Comparison of ENCODE assay signal across 21 cellular contexts in the genomic region with DNA sequence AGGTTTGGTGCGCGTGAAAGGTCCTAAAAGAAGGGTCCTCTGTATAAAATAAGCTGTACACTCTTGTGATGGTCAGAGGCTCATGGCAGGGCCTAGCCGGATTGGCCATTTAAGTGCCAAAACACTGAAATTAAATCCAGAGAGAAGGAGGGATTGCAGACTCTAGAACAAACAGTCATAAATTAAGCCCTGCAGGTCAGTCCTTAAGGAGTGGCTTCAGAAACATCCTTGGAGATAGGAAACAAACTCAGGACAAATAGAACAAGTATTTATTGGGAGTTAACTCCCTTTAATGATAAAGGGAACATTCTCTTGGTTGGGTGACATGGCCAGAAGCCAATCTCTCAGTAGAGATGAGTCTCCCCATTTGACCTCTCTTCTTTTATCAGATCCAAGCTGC. TPM values are rescaled to one million over a fixed set of nuclear protein-coding genes. Genes with fewer than 3 reads are reported as not detected.
A peak's percentile ranks its signal among the peaks of the same experiment; 100 is the strongest.
DNase-seq lines count a peak whose midpoint lies in the region; ATAC-seq, FAIRE-seq and TF ChIP-seq lines count a peak whose summit lies in the region.
"Had no signal": no experiment of that assay in that cellular context is flagged by ENCODE, and none has a peak within 500 bp of the region (broad histone marks: within the 10 kb centered on the region; RNA-seq: fewer than 3 reads in every experiment).

No MANE protein-coding gene starts in this region.

- TF ChIP-seq POLR2A in A549 (IDR thresholded peaks at IDR 0.05; ENCODE audit: low read length) = no peak

- ATAC-seq in A549 = peak in 1 of 2 experiments; percentile 60; a peak in 3 of 6 replicates
- ATAC-seq in left colon = peak; percentile 68
- no peak for ATAC-seq in GM18502 (IDR thresholded peaks at IDR 0.05; ENCODE audit: poor library complexity, unreplicated experiment)
- no peak for ATAC-seq in HG02973 (IDR thresholded peaks at IDR 0.05; ENCODE audit: unreplicated experiment)
- ATAC-seq: SK-N-SH treated with all-trans-retinoic acid at 6 μM for 48 hours had no signal

- CTCF ChIA-PET in A549 (lab: Yijun Ruan, JAX) = no interaction called here

- DNase-seq in A549 (ENCODE audit: low read depth in 1 of 2, low spot score in 1 of 2) (peak in 1 of 2 experiments; percentile 47), ascending aorta (ENCODE audit: low spot score in 2 of 2) (no peak), left colon (no peak), tibial artery (no peak), BE2C (no peak), retina (no peak)
- DNase-seq: GDM1, GOT3, NCI-H1417 treated with DMSO at 0.1 percent for 48 hours, NCI-H1930, NCI-H226, NCI-H524, NCI-H82, OCI-M1, SHP77 treated with DMSO at 0.1 percent for 48 hours had no signal

- TF ChIP-seq RAD21 in A549 (conservative IDR thresholded peaks at IDR 0.05 in 1 of 2, IDR thresholded peaks at IDR 0.05 in 1 of 2) = no peak

- TF ChIP-seq CTCF in A549 (IDR thresholded peaks at IDR 0.05) (no peak), ascending aorta (IDR thresholded peaks at IDR 0.05) (no peak), tibial artery (IDR thresholded peaks at IDR 0.05) (no peak), BE2C (IDR thresholded peaks at IDR 0.05; ENCODE audit: low read depth, low read length) (no peak)

- 65% methylated on average over 3 of the region's 3 CpGs for WGBS in A549 (ENCODE audit: missing lambda C conversion rate)

- H3K36me3 ChIP-seq in ascending aorta (no peaks in the 10 kb centered on the region), tibial artery (no peaks in the 10 kb centered on the region), BE2C (no peaks in the 10 kb centered on the region)

- intact Hi-C loops in ascending aorta (cut with DNase I) (no loop called here), left colon (cut with DNase I, micrococcal nuclease) (loop anchor here in 1 of 2 donors (10.0 kb wide), 1 partner anchor 257 kb away; no protein-coding TSS in a partner anchor), tibial artery (cut with DNase I; ENCODE audit: low total_unique reads) (no loop called here)

- POLR2A ChIA-PET in A549 (lab: Yijun Ruan, JAX) = no interaction called here

- FAIRE-seq in A549 (lab: Jason Lieb, UNC) = no peak
- FAIRE-seq: GM19239 had no signal

- TF ChIP-seq EP300 in A549 (IDR thresholded peaks at IDR 0.05) = no peak

- H3K9me3 ChIP-seq in A549 (no peaks in the 10 kb centered on the region), ascending aorta (no peaks in the 10 kb centered on the region), tibial artery (no peaks in the 10 kb centered on the region), BE2C (no peaks in the 10 kb centered on the region)

- peak overlapping the region in 1 of 2 experiments; percentile 36; a peak in 1 of 6 replicates for H3K27ac ChIP-seq in A549
- peak overlapping the region; percentile 71 to 73 for H3K27ac ChIP-seq in ascending aorta
- H3K27ac ChIP-seq in tibial artery = peak overlapping the region; percentile 29 to 48
- H3K27ac ChIP-seq: 22Rv1, KMS-11 had no signal

- H3K27me3 ChIP-seq in ascending aorta = no peaks in the 10 kb centered on the region
- no peaks in the 10 kb centered on the region for H3K27me3 ChIP-seq in tibial artery
- no peaks in the 10 kb centered on the region for H3K27me3 ChIP-seq in BE2C

- no peak overlapping the region for H3K4me3 ChIP-seq in A549
- H3K4me3 ChIP-seq in ascending aorta = no peak overlapping the region
- H3K4me3 ChIP-seq in tibial artery = no peak overlapping the region
- no peak overlapping the region for H3K4me3 ChIP-seq in BE2C (ENCODE audit: low read depth, low read length)

- H3K4me1 ChIP-seq in A549 (peaks cover 17% of the 10 kb centered on the region; the same call in 2 of the 3 replicates), ascending aorta (peaks cover 3 to 17% of the 10 kb centered on the region in 2 donors), tibial artery (peaks cover 0 to 33% (median 6%) of the 10 kb centered on the region in 4 donors), BE2C (no peaks in the 10 kb centered on the region)

- peak overlapping the region; percentile 18; the same call in 1 of the 3 replicates for H3K4me2 ChIP-seq in A549
- H3K4me2 ChIP-seq: KMS-11 had no signal

TF ChIP-seq in A549, 52 proteins besides CTCF, POLR2A, EP300 and RAD21:
- TF ChIP-seq NPAS2 (CRISPR knock-in tag; IDR thresholded peaks at IDR 0.05; ENCODE audit: borderline replicate concordance) = no peak
- no peak for TF ChIP-seq TP53 (CRISPR knock-in tag; IDR thresholded peaks at IDR 0.05)
- no peak for TF ChIP-seq ZFP36 (IDR thresholded peaks at IDR 0.05; ENCODE audit: borderline replicate concordance, partially characterized antibody)
- TF ChIP-seq, protein P1, sequence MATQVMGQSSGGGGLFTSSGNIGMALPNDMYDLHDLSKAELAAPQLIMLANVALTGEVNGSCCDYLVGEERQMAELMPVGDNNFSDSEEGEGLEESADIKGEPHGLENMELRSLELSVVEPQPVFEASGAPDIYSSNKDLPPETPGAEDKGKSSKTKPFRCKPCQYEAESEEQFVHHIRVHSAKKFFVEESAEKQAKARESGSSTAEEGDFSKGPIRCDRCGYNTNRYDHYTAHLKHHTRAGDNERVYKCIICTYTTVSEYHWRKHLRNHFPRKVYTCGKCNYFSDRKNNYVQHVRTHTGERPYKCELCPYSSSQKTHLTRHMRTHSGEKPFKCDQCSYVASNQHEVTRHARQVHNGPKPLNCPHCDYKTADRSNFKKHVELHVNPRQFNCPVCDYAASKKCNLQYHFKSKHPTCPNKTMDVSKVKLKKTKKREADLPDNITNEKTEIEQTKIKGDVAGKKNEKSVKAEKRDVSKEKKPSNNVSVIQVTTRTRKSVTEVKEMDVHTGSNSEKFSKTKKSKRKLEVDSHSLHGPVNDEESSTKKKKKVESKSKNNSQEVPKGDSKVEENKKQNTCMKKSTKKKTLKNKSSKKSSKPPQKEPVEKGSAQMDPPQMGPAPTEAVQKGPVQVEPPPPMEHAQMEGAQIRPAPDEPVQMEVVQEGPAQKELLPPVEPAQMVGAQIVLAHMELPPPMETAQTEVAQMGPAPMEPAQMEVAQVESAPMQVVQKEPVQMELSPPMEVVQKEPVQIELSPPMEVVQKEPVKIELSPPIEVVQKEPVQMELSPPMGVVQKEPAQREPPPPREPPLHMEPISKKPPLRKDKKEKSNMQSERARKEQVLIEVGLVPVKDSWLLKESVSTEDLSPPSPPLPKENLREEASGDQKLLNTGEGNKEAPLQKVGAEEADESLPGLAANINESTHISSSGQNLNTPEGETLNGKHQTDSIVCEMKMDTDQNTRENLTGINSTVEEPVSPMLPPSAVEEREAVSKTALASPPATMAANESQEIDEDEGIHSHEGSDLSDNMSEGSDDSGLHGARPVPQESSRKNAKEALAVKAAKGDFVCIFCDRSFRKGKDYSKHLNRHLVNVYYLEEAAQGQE (IDR thresholded peaks at IDR 0.05) = no peak
- TF ChIP-seq, protein P2, sequence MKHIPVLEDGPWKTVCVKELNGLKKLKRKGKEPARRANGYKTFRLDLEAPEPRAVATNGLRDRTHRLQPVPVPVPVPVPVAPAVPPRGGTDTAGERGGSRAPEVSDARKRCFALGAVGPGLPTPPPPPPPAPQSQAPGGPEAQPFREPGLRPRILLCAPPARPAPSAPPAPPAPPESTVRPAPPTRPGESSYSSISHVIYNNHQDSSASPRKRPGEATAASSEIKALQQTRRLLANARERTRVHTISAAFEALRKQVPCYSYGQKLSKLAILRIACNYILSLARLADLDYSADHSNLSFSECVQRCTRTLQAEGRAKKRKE (CRISPR knock-in tag; IDR thresholded peaks at IDR 0.05; ENCODE audit: low read depth) = no peak
- no peak for TF ChIP-seq HDAC2 (IDR thresholded peaks at IDR 0.05)
- TF ChIP-seq FOSL2 (IDR thresholded peaks at IDR 0.05) = no peak
- TF ChIP-seq FOSL2 (CRISPR knock-in tag; IDR thresholded peaks at IDR 0.05) = no peak
- TF ChIP-seq NFE2L2 (conservative IDR thresholded peaks at IDR 0.05; ENCODE audit: low read length) = no peak
- TF ChIP-seq MYC (IDR thresholded peaks at IDR 0.05; ENCODE audit: borderline replicate concordance, low read length) = no peak
- no peak for TF ChIP-seq SMC3 (IDR thresholded peaks at IDR 0.05)
- TF ChIP-seq BHLHE40 (IDR thresholded peaks at IDR 0.05; ENCODE audit: low read depth, low read length) = no peak
- TF ChIP-seq CBX8 (IDR thresholded peaks at IDR 0.05) = no peak
- no peak for TF ChIP-seq SREBF2 (IDR thresholded peaks at IDR 0.05)
- no peak for TF ChIP-seq CEBPB (IDR thresholded peaks at IDR 0.05)
- no peak for TF ChIP-seq FOXS1 (CRISPR knock-in tag; IDR thresholded peaks at IDR 0.05)
- TF ChIP-seq, protein P3, sequence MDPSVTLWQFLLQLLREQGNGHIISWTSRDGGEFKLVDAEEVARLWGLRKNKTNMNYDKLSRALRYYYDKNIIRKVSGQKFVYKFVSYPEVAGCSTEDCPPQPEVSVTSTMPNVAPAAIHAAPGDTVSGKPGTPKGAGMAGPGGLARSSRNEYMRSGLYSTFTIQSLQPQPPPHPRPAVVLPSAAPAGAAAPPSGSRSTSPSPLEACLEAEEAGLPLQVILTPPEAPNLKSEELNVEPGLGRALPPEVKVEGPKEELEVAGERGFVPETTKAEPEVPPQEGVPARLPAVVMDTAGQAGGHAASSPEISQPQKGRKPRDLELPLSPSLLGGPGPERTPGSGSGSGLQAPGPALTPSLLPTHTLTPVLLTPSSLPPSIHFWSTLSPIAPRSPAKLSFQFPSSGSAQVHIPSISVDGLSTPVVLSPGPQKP (IDR thresholded peaks at IDR 0.05; ENCODE audit: low read depth, low read length) = no peak
- no peak for TF ChIP-seq FOSB (CRISPR knock-in tag; IDR thresholded peaks at IDR 0.05)
- TF ChIP-seq, protein P4, sequence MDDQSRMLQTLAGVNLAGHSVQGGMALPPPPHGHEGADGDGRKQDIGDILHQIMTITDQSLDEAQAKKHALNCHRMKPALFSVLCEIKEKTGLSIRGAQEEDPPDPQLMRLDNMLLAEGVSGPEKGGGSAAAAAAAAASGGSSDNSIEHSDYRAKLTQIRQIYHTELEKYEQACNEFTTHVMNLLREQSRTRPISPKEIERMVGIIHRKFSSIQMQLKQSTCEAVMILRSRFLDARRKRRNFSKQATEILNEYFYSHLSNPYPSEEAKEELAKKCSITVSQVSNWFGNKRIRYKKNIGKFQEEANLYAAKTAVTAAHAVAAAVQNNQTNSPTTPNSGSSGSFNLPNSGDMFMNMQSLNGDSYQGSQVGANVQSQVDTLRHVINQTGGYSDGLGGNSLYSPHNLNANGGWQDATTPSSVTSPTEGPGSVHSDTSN (IDR thresholded peaks at IDR 0.05) = no peak
- TF ChIP-seq MAZ (IDR thresholded peaks at IDR 0.05; ENCODE audit: borderline replicate concordance, low read depth, low read length) = no peak
- TF ChIP-seq EHMT2 (IDR thresholded peaks at IDR 0.05; ENCODE audit: low read depth) = no peak

RNA-seq across cellular contexts. Expression of a gene that starts 17.4 kb away (rescaled TPM):
- polyA plus RNA-seq in A549 (2011; rRNA removed) = 6.7 and 7.0 TPM in 2 replicates
- 2.9 and 3.7 TPM in 2 replicates for polyA plus RNA-seq in A549 (2012; cell fraction: cytosol; rRNA removed)
- polyA plus RNA-seq in A549 (2012; cell fraction: nucleus; rRNA removed) = 7.3 and 8.8 TPM in 2 replicates
- 1.3 to 1.5 TPM (median 1.4 TPM) in 3 replicates for polyA plus RNA-seq in A549 (2017; fragmentation: RNase III; extraction: RNeasy Plus Mini Kit Qiagen cat#74134 plus additional on column Dnase treatment)
- polyA minus RNA-seq in A549 (2011; rRNA and poly(A)+ RNA removed) = 21.3 and 23.3 TPM in 2 replicates
- total RNA-seq in ascending aorta = 66.3 TPM
- 10 to 100 TPM; 56.5 to 79.8 TPM for total RNA-seq in left colon
- not detected for polyA plus RNA-seq in BE2C (2012; ENCODE audit: insufficient read depth, insufficient read length, low read depth)
